Comparison of ENCODE assay signal across 8 cellular contexts in genomic region chr7:135211179-135211945, GRCh38. TPM values are rescaled to one million over a fixed set of nuclear protein-coding genes. Genes with fewer than 3 reads are reported as not detected.
A peak's percentile ranks its signal among the peaks of the same experiment; 100 is the strongest.
DNase-seq lines count a peak whose midpoint lies in the region; ATAC-seq and TF ChIP-seq lines count a peak whose summit lies in the region.

TSS of gene WDR91 (minus strand) at chr7:135211526. CDS start at chr7:135211502, 24 bp downstream.

- peak; percentile 77 for ATAC-seq in GM21619 (IDR thresholded peaks at IDR 0.05; ENCODE audit: unreplicated experiment)

- DNase-seq in DMS153 treated with DMSO at 0.1 percent for 48 hours (lab: John Stamatoyannopoulos, UW; ENCODE audit: unreplicated experiment), result peak; percentile 69
- peak; percentile 92 for DNase-seq in OCI-M1 (lab: John Stamatoyannopoulos, UW)
- peak; percentile 97 for DNase-seq in activated T-cell treated with anti-CD3 and anti-CD28 coated beads for 24 hours (ENCODE audit: low read depth)
- DNase-seq in epithelial cell of esophagus (ENCODE audit: low read depth), result peak; percentile 95
- peak; percentile 97 for DNase-seq in mucosa of gallbladder (ENCODE audit: low spot score)
- DNase-seq in stimulated activated CD8-positive, alpha-beta memory T cell treated with anti-CD3 and anti-CD28 coated beads, Interleukin-4, amount 100 ng/mL, for 4 hours (ENCODE audit: low read depth in 2 of 2, low spot score in 1 of 2), result peak; percentile 87 to 94

- no peak for TF ChIP-seq EP300 in Ishikawa (IDR thresholded peaks at IDR 0.05; ENCODE audit: borderline replicate concordance)

- TF ChIP-seq CTCF in epithelial cell of esophagus (IDR thresholded peaks at IDR 0.05; ENCODE audit: insufficient read depth, low read depth, low read length, missing control alignments), result no peak

- TF ChIP-seq RAD21 in Ishikawa (IDR thresholded peaks at IDR 0.05; ENCODE audit: low read depth), result no peak

- peak within 1 kb of the TSS; percentile 59 for H3K4me3 ChIP-seq in epithelial cell of esophagus (ENCODE audit: low read length)

TF ChIP-seq in Ishikawa, 13 proteins besides CTCF, POLR2A, EP300 and RAD21:
- no peak for TF ChIP-seq CEBPB (IDR thresholded peaks at IDR 0.05)
- TF ChIP-seq USF1 (IDR thresholded peaks at IDR 0.05), result no peak
- no peak for TF ChIP-seq CREB1 (IDR thresholded peaks at IDR 0.05; ENCODE audit: low read depth)
- TF ChIP-seq TEAD4 (IDR thresholded peaks at IDR 0.05), result no peak
- no peak for TF ChIP-seq REST (IDR thresholded peaks at IDR 0.05; ENCODE audit: low read depth)
- TF ChIP-seq TCF12 (IDR thresholded peaks at IDR 0.05; ENCODE audit: low read depth), result peak; percentile 34; the same call in 1 of the 2 replicates
- no peak for TF ChIP-seq NFIC (IDR thresholded peaks at IDR 0.05)
- TF ChIP-seq EGR1 (IDR thresholded peaks at IDR 0.05), result peak; percentile 55
- TF ChIP-seq YY1 (IDR thresholded peaks at IDR 0.05; ENCODE audit: low read depth), result peak; percentile 93
- 0 out of 2 replicates have a peak, but pooled peaks have one; percentile 48 for TF ChIP-seq ZBTB7A (IDR thresholded peaks at IDR 0.05; ENCODE audit: low read depth)
- peak; percentile 30 for TF ChIP-seq MAX (IDR thresholded peaks at IDR 0.05)
- TF ChIP-seq TAF1 (IDR thresholded peaks at IDR 0.05; ENCODE audit: low read depth), result peak; percentile 95
- no peak for TF ChIP-seq FOXM1 (IDR thresholded peaks at IDR 0.05; ENCODE audit: borderline replicate concordance, low read depth)

RNA-seq across cellular contexts. Expression of gene WDR91, which starts in this region (rescaled TPM):
- 18.6 TPM for total RNA-seq in mucosa of gallbladder

Comparison
In these comparisons a context has a peak if more than half of its experiments do, and no peak if none do; other contexts are left out.
1. Peak in every context shown above with its lines: DNase-seq, ATAC-seq and H3K4me3 ChIP-seq.